ENCODE assay signal across 21 cellular contexts in the genomic region with DNA sequence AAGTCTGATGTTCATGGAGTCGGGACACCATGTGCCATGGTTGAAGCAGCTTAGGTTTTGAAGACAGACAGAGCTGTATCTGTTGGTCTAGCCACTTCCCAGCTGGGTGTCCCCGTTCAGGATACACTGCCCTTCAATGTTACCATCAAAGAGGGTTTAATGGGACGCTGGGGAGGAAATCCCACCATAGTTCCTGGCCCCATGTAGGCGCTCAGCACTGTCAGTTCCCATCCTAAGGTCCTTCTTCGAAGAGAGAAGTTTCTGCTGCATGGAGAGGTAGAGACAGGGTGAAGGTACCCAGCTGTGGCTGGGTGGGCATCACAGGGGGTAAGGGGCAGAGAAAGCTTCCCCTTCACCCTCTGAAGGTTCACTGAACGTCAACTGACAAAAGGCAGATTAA. TPM values are rescaled to one million over a fixed set of nuclear protein-coding genes. Genes with fewer than 3 reads are reported as not detected.
DNase-seq lines count a peak whose midpoint lies in the region; ATAC-seq and TF ChIP-seq lines count a peak whose summit lies in the region.
"Had no signal": no experiment of that assay in that cellular context is flagged by ENCODE, and none has a peak within 500 bp of the region (broad histone marks: within the 10 kb centered on the region; RNA-seq: fewer than 3 reads in every experiment).

No MANE protein-coding gene starts in this region.

- no peaks in the 10 kb centered on the region for H3K36me3 Mint-ChIP-seq in CD4-positive, CD25-positive, alpha-beta regulatory T cell
- H3K36me3 Mint-ChIP-seq in endodermal cell (ENCODE audit: low read depth) (peaks cover 30% of the 10 kb centered on the region), osteocyte (ENCODE audit: unreplicated experiment) (peaks cover 4% of the 10 kb centered on the region)

- H3K27me3 Mint-ChIP-seq in CD4-positive, CD25-positive, alpha-beta regulatory T cell, result no peaks in the 10 kb centered on the region
- no peaks in the 10 kb centered on the region for H3K27me3 Mint-ChIP-seq in endodermal cell (ENCODE audit: insufficient read depth)
- H3K27me3 Mint-ChIP-seq in osteocyte (ENCODE audit: unreplicated experiment), result no peaks in the 10 kb centered on the region
- H3K27me3 Mint-ChIP-seq: CD4-positive, alpha-beta memory T cell had no signal

- H3K4me1 ChIP-seq in CD4-positive, CD25-positive, alpha-beta regulatory T cell (ENCODE audit: control insufficient read depth, insufficient read depth, low read length, poor library complexity, severe bottlenecking), result peaks cover 15% of the 10 kb centered on the region
- peaks cover 62% of the 10 kb centered on the region for H3K4me1 ChIP-seq in Loucy (ENCODE audit: insufficient read depth, low read length, poor library complexity, severe bottlenecking)
- peaks cover 21% of the 10 kb centered on the region for H3K4me1 ChIP-seq in endodermal cell (ENCODE audit: control insufficient read depth, insufficient read depth, low read length)
- H3K4me1 ChIP-seq in mucosa of stomach (ENCODE audit: control insufficient read depth, insufficient read depth, low read length), result peaks cover 38% of the 10 kb centered on the region

- TF ChIP-seq CTCF in Loucy (conservative IDR thresholded peaks at IDR 0.05; ENCODE audit: low read length), result no peak
- no peak for TF ChIP-seq CTCF in endodermal cell (conservative IDR thresholded peaks at IDR 0.05)
- no peak for TF ChIP-seq CTCF in osteocyte (IDR thresholded peaks at IDR 0.05)

- no peak for DNase-seq in CD4-positive, CD25-positive, alpha-beta regulatory T cell
- DNase-seq in endodermal cell (no peak), osteocyte (ENCODE audit: extremely low spot score, unreplicated experiment) (no peak), amygdala (lab: John Stamatoyannopoulos, UW) (no peak)
- DNase-seq: 8988T; Calu3; CD4-positive, alpha-beta memory T cell; DND-41; EL; H7; HFFc6 had no signal

- H3K9ac ChIP-seq in Loucy (ENCODE audit: low read depth, low read length, poor library complexity, severe bottlenecking), result peak overlapping the region; percentile 99
- H3K9ac ChIP-seq in endodermal cell (ENCODE audit: extremely low read depth, low read length, poor library complexity, severe bottlenecking), result peak overlapping the region; percentile 64
- no peak overlapping the region for H3K9ac ChIP-seq in mucosa of stomach (ENCODE audit: low read length)
- H3K9ac ChIP-seq: KMS-11 had no signal

- no peaks in the 10 kb centered on the region for H3K9me2 ChIP-seq in Loucy (replicated peaks; ENCODE audit: low read depth, low read length)

- peaks cover 11 to 47% (median 29%) of the 10 kb centered on the region in 4 donors for H3K4me1 Mint-ChIP-seq in CD4-positive, CD25-positive, alpha-beta regulatory T cell
- peaks cover 65% of the 10 kb centered on the region for H3K4me1 Mint-ChIP-seq in endodermal cell
- H3K4me1 Mint-ChIP-seq in osteocyte (ENCODE audit: unreplicated experiment), result peaks cover 32% of the 10 kb centered on the region

- H3K4me3 ChIP-seq in CD4-positive, CD25-positive, alpha-beta regulatory T cell (ENCODE audit: low read depth, low read length), result no peak overlapping the region
- H3K4me3 ChIP-seq in Loucy (ENCODE audit: low read length, poor library complexity, severe bottlenecking), result peak overlapping the region; percentile 98
- peak overlapping the region; percentile 94 for H3K4me3 ChIP-seq in endodermal cell (ENCODE audit: low read length)
- peak overlapping the region; percentile 6 for H3K4me3 ChIP-seq in mucosa of stomach (ENCODE audit: low read length)
- H3K4me3 ChIP-seq: GM12878, GM23338 had no signal

- ATAC-seq in CD4-positive, CD25-positive, alpha-beta regulatory T cell (ENCODE audit: low read depth in 2 of 2), result no peak
- ATAC-seq in GM18907 (IDR thresholded peaks at IDR 0.05; ENCODE audit: unreplicated experiment) (no peak), GM19452 (IDR thresholded peaks at IDR 0.05; ENCODE audit: unreplicated experiment) (no peak)
- ATAC-seq: GM12878, GM23338, HCT116 had no signal

- H4K20me1 ChIP-seq in Loucy (ENCODE audit: insufficient read depth, low read length, poor library complexity, severe bottlenecking), result peaks cover 14% of the 10 kb centered on the region

- peak overlapping the region in 2 of 4 donors; percentile 81 to 98 for H3K4me3 Mint-ChIP-seq in CD4-positive, CD25-positive, alpha-beta regulatory T cell
- peak overlapping the region; percentile 91 for H3K4me3 Mint-ChIP-seq in endodermal cell
- no peak overlapping the region for H3K4me3 Mint-ChIP-seq in osteocyte (ENCODE audit: unreplicated experiment)
- H3K4me3 Mint-ChIP-seq: CD4-positive, alpha-beta memory T cell; GM23338; HFFc6 had no signal

- H3K27ac ChIP-seq in CD4-positive, CD25-positive, alpha-beta regulatory T cell (ENCODE audit: insufficient read depth, low read length, poor library complexity, severe bottlenecking), result no peak overlapping the region
- peak overlapping the region; percentile 45 for H3K27ac ChIP-seq in endodermal cell (ENCODE audit: low read depth, low read length)
- H3K27ac ChIP-seq: C4-2B, KMS-11 had no signal

- H3F3A ChIP-seq in Loucy (ENCODE audit: low read depth), result no peaks in the 10 kb centered on the region

- H3K79me2 ChIP-seq in Loucy (ENCODE audit: insufficient read depth, low read length), result peaks cover 94% of the 10 kb centered on the region

- H2AFZ ChIP-seq in Loucy (ENCODE audit: low read length), result no peak overlapping the region
- H2AFZ ChIP-seq: GM23338 had no signal

- no peaks in the 10 kb centered on the region for H3K9me3 ChIP-seq in CD4-positive, CD25-positive, alpha-beta regulatory T cell (ENCODE audit: control insufficient read depth in 2 of 2, low read length in 2 of 2)
- H3K9me3 ChIP-seq in Loucy (ENCODE audit: insufficient read depth, low read depth, low read length) (no peaks in the 10 kb centered on the region), endodermal cell (ENCODE audit: control insufficient read depth, low read length) (no peaks in the 10 kb centered on the region), mucosa of stomach (ENCODE audit: control insufficient read depth, low read length) (no peaks in the 10 kb centered on the region)

- peaks cover 0 to 1% (median 0%) of the 10 kb centered on the region in 7 donors for H3K9me3 Mint-ChIP-seq in CD4-positive, CD25-positive, alpha-beta regulatory T cell
- no peaks in the 10 kb centered on the region for H3K9me3 Mint-ChIP-seq in endodermal cell
- no peaks in the 10 kb centered on the region for H3K9me3 Mint-ChIP-seq in osteocyte (ENCODE audit: unreplicated experiment)
- H3K9me3 Mint-ChIP-seq: CD4-positive, alpha-beta memory T cell; HFFc6 had no signal

- H3K36me3 ChIP-seq in CD4-positive, CD25-positive, alpha-beta regulatory T cell (ENCODE audit: control insufficient read depth, insufficient read depth, low read length), result no peaks in the 10 kb centered on the region
- H3K36me3 ChIP-seq in Loucy (ENCODE audit: insufficient read depth, low read length) (peaks cover 7% of the 10 kb centered on the region), endodermal cell (ENCODE audit: control insufficient read depth, insufficient read depth, low read length) (peaks cover 30% of the 10 kb centered on the region), mucosa of stomach (ENCODE audit: control insufficient read depth, insufficient read depth, low read length) (no peaks in the 10 kb centered on the region)

- WGBS in endodermal cell (ENCODE audit: insufficient coverage in 1 of 2, insufficient read length in 1 of 2), 2 experiments, result 77 to 91% methylated on average over 5 to 6 of the region's 6 CpGs

- H3K27me3 ChIP-seq in CD4-positive, CD25-positive, alpha-beta regulatory T cell (ENCODE audit: control insufficient read depth, insufficient read depth, low read length), result no peaks in the 10 kb centered on the region
- H3K27me3 ChIP-seq in Loucy (ENCODE audit: insufficient read depth, low read length, poor library complexity, severe bottlenecking) (no peaks in the 10 kb centered on the region), endodermal cell (ENCODE audit: control insufficient read depth, insufficient read depth, low read length, poor library complexity, severe bottlenecking) (no peaks in the 10 kb centered on the region), mucosa of stomach (ENCODE audit: control insufficient read depth, insufficient read depth, low read length) (no peaks in the 10 kb centered on the region)

- H3K4me2 ChIP-seq in Loucy (ENCODE audit: low read depth, low read length, poor library complexity, severe bottlenecking), result peak overlapping the region; percentile 90
- H3K4me2 ChIP-seq: KMS-11 had no signal

- peak overlapping the region in 2 of 3 donors; percentile 63 to 86 for H3K27ac Mint-ChIP-seq in CD4-positive, CD25-positive, alpha-beta regulatory T cell
- peak overlapping the region; percentile 99 for H3K27ac Mint-ChIP-seq in endodermal cell
- H3K27ac Mint-ChIP-seq in osteocyte (ENCODE audit: unreplicated experiment), result no peak overlapping the region
- H3K27ac Mint-ChIP-seq: CD4-positive, alpha-beta memory T cell; GM23338; HFFc6 had no signal

RNA-seq across cellular contexts. Expression of gene MGST2, which starts 3.7 kb away (rescaled TPM):
- total RNA-seq in CD4-positive, CD25-positive, alpha-beta regulatory T cell, result 12.3 TPM
- 10 to 100 TPM; 33.1 to 64.9 (median 46.4) TPM for polyA plus RNA-seq in CD4-positive, CD25-positive, alpha-beta regulatory T cell
- total RNA-seq in endodermal cell (100 to 1,000 TPM; 188 to 215 TPM), osteocyte (29.2 and 29.9 TPM in 2 replicates)
- 53.2 TPM for polyA plus RNA-seq in endodermal cell (2013, experiment 1 of 2)
- polyA plus RNA-seq in endodermal cell (2013, experiment 2 of 2), result 60.4 TPM
- total RNA-seq: G401 had no signal
